1 cellular context compared by ENCODE assay signal in genomic region chr1:224273651-224274050, GRCh38.
TF ChIP-seq lines count a peak whose summit lies in the region.

No MANE protein-coding gene starts in this region.

TF ChIP-seq in IMR-90, 13 proteins besides CTCF, POLR2A, EP300 and RAD21 (continued from another document):
- no peak for TF ChIP-seq RCOR1 (IDR thresholded peaks at IDR 0.05; ENCODE audit: insufficient replicate concordance, low read length)
